In the genomic region with DNA sequence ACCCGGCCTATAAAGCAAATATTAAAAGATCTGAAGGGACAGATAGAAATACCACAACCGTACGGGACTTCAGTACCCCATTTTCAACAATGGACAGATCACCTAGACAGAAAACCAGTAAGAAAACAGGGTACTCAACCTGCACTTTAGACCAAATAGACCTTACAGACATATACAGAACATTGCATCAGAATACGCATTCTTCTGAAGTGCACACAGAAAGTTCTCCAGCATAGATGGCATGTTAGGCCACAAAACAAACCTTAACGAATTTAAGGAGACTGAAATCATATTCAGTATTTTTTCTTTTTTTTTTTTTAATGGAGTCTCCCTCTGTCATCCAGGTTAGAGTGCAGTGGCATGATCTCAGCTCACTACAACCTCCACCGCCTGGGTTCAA, we compare ENCODE assay signal across 19 cellular contexts.
"Had no signal": no experiment of that assay in that cellular context is flagged by ENCODE, and none has a peak within 500 bp of the region (broad histone marks: within the 10 kb centered on the region; RNA-seq: fewer than 3 reads in every experiment).

No MANE protein-coding gene starts in this region.

- H3K9me3 Mint-ChIP-seq: mesothelial cell of epicardium, naive B cell had no signal

- DNase-seq: dermis blood vessel endothelial cell; effector CD4-positive, alpha-beta T cell; effector memory CD4-positive, alpha-beta T cell; foreskin keratinocyte; glutamatergic neuron; head of caudate nucleus; heart right ventricle; hippocampal formation; left cardiac atrium; left lung; left ventricle myocardium superior; lower lobe of right lung; mesenchymal stem cell; mucosa of descending colon; naive B cell had no signal

- H3K27ac Mint-ChIP-seq: naive B cell had no signal

- H3K4me3 Mint-ChIP-seq: mesothelial cell of epicardium, naive B cell had no signal

- H3K4me1 Mint-ChIP-seq: mesothelial cell of epicardium, naive B cell had no signal

- H3K27me3 Mint-ChIP-seq: naive B cell had no signal

- H3K27ac ChIP-seq: coronary artery, dorsolateral prefrontal cortex, esophagus muscularis mucosa, foreskin keratinocyte, heart right ventricle, left lung, lower lobe of right lung had no signal

- ATAC-seq: foreskin keratinocyte, heart right ventricle, left cardiac atrium, left lung, left ventricle myocardium superior, lower lobe of right lung, mucosa of descending colon had no signal
